8 cellular contexts compared by ENCODE assay signal in genomic region chr1:87330201-87330953, GRCh38. TPM values are rescaled to one million over a fixed set of nuclear protein-coding genes. Genes with fewer than 3 reads are reported as not detected.
DNase-seq lines count a peak whose midpoint lies in the region; ATAC-seq and TF ChIP-seq lines count a peak whose summit lies in the region.

No MANE protein-coding gene starts in this region.

- in situ Hi-C loops in ACHN (cut with HindIII; ENCODE audit: low pct_ligation_motif_present, low pct_unique_long_range_greater_than_20kb, low sequenced_read_pairs) = no loop called here

- DNase-seq in ACHN (peak; percentile 19), GM12864 (ENCODE audit: low read depth) (no peak), Peyer's patch (peak in 2 of 3 donors; percentile 49 to 68), choroid plexus epithelial cell (ENCODE audit: low read depth) (peak; percentile 39), left kidney (ENCODE audit: low read depth, low spot score) (peak; percentile 75)

- no peak for ATAC-seq in HG02642 (IDR thresholded peaks at IDR 0.05; ENCODE audit: poor library complexity, unreplicated experiment)
- no peak for ATAC-seq in HG02588 (IDR thresholded peaks at IDR 0.05; ENCODE audit: unreplicated experiment)

- H3K27ac ChIP-seq in Peyer's patch = peak overlapping the region; percentile 94 to 97 (median 95)
- H3K27ac ChIP-seq in subcutaneous abdominal adipose tissue (ENCODE audit: low read depth, low read length) = peak overlapping the region; percentile 91

- no peak for TF ChIP-seq CTCF in GM12864 (IDR thresholded peaks at IDR 0.05; ENCODE audit: low read depth, low read length, missing control alignments)
- no peak for TF ChIP-seq CTCF in Peyer's patch (IDR thresholded peaks at IDR 0.05)
- no peak for TF ChIP-seq CTCF in choroid plexus epithelial cell (conservative IDR thresholded peaks at IDR 0.05; ENCODE audit: low read depth, low read length)

- H3K9ac ChIP-seq in subcutaneous abdominal adipose tissue (ENCODE audit: low read length in 5 of 5) = peak overlapping the region; percentile 65 to 85 (median 81)

- H3K4me1 ChIP-seq in Peyer's patch (peaks cover 0 to 26% (median 11%) of the 10 kb centered on the region in 4 donors), subcutaneous abdominal adipose tissue (ENCODE audit: control insufficient read depth in 5 of 5, insufficient read depth in 5 of 5, low read length in 5 of 5) (peaks cover 8 to 56% (median 53%) of the 10 kb centered on the region in 5 donors)

- H3K27me3 ChIP-seq in Peyer's patch = no peaks in the 10 kb centered on the region
- no peaks in the 10 kb centered on the region for H3K27me3 ChIP-seq in subcutaneous abdominal adipose tissue (ENCODE audit: control insufficient read depth in 5 of 5, insufficient read depth in 4 of 5, low read length in 5 of 5)

- TF ChIP-seq POLR2A in Peyer's patch (IDR thresholded peaks at IDR 0.05) = peak in 1 of 2 donors; percentile 28

- H3K36me3 ChIP-seq in Peyer's patch = no peaks in the 10 kb centered on the region
- no peaks in the 10 kb centered on the region for H3K36me3 ChIP-seq in subcutaneous abdominal adipose tissue (ENCODE audit: control insufficient read depth in 5 of 5, insufficient read depth in 5 of 5, low read length in 5 of 5)

- H3K9me3 ChIP-seq in Peyer's patch (no peaks in the 10 kb centered on the region), subcutaneous abdominal adipose tissue (ENCODE audit: control insufficient read depth in 5 of 5, low read length in 5 of 5) (no peaks in the 10 kb centered on the region)

- H3K4me3 ChIP-seq in GM12864 (ENCODE audit: low read depth, low read length) = peak overlapping the region; percentile 65
- peak overlapping the region; percentile 65 to 88 (median 77) for H3K4me3 ChIP-seq in Peyer's patch
- H3K4me3 ChIP-seq in choroid plexus epithelial cell (ENCODE audit: low read depth, low read length) = peak overlapping the region; percentile 82
- peak overlapping the region; percentile 76 to 93 (median 88) for H3K4me3 ChIP-seq in subcutaneous abdominal adipose tissue (ENCODE audit: low read depth in 1 of 5, low read length in 5 of 5)

RNA-seq across cellular contexts. Expression of gene LMO4, which starts 1.7 kb away (rescaled TPM):
- total RNA-seq in Peyer's patch = 10 to 100 TPM; 39.1 to 59.9 (median 52.6) TPM
